Comparison of ENCODE assay signal across 8 cellular contexts in the genomic region with DNA sequence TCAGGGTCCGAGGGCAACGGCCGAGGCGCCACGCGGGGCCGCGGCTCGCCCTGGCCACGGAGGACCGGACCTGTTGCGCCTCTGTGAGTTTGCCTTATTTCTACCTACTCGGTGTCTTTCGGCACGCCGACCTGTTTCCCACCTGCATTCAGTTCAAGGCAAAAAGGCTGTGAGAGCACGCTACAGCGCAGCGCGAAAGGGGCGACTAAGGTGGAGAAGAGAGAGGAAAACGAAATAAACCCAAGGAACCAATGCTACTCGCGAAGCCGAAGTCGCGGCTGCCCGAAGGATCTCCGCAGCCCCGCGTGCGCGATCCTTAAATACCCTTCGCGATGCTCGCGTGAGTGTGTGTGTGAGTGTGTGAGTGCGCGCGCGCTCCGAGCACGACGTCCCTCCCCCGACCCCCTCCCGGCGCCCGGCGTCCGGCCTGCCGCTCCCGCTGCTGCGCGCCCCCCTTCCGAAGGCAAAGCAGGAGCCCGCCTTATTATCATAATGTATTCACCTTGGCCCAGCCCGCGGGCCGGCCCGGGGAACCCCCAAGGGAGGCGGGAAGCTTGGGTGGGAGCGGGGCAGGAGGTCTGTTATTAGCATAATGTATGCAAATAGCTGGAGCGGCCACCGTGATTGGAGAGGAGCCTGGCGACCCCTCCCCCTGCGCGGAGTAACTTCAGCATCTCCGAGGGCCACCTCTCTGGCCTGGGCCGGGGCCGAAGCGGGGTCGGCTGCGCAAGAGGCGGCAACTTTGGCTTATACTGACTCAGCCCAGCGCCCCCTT. TPM values are rescaled to one million over a fixed set of nuclear protein-coding genes. Genes with fewer than 3 reads are reported as not detected.
DNase-seq lines count a peak whose midpoint lies in the region; TF ChIP-seq lines count a peak whose summit lies in the region.

Gene COL25A1, minus strand, starts transcription at position 293 of the 775 bp plus-strand sequence.

- no peaks in the 10 kb centered on the region for H3K27me3 ChIP-seq in vagina

- H3K27ac ChIP-seq in vagina, result no peak within 1 kb of the TSS

- no peak for TF ChIP-seq POLR2A in vagina (IDR thresholded peaks at IDR 0.05)

- peak; percentile 32 for DNase-seq in GM13976 (ENCODE audit: low spot score)
- DNase-seq in NCI-H82 treated with DMSO at 0.1 percent for 48 hours (lab: John Stamatoyannopoulos, UW; ENCODE audit: unreplicated experiment), result peak; percentile 75
- peak; percentile 63 for DNase-seq in activated naive CD4-positive, alpha-beta T cell treated with anti-CD3 and anti-CD28 coated beads for 36 hours
- DNase-seq in head of caudate nucleus, result peak; percentile 13 to 82 (median 62)
- peak; percentile 84 for DNase-seq in osteocyte (ENCODE audit: extremely low spot score, unreplicated experiment)
- DNase-seq in vagina (ENCODE audit: extremely low spot score in 2 of 2), result no peak
- no peak for DNase-seq in NCI-H1694 (lab: John Stamatoyannopoulos, UW)
- DNase-seq in NAMALWA (ENCODE audit: low spot score), result no peak

- no peaks in the 10 kb centered on the region for H3K36me3 Mint-ChIP-seq in activated naive CD4-positive, alpha-beta T cell treated with anti-CD3 and anti-CD28 coated beads for 36 hours (ENCODE audit: low read depth)
- H3K36me3 Mint-ChIP-seq in osteocyte (ENCODE audit: unreplicated experiment), result no peaks in the 10 kb centered on the region

- peaks cover 12% of the 10 kb centered on the region for H3K4me1 Mint-ChIP-seq in activated naive CD4-positive, alpha-beta T cell treated with anti-CD3 and anti-CD28 coated beads for 36 hours (ENCODE audit: low read depth)
- H3K4me1 Mint-ChIP-seq in osteocyte (ENCODE audit: unreplicated experiment), result peaks cover 10% of the 10 kb centered on the region

- in situ Hi-C loops in GM13976 (cut with MboI; ENCODE audit: low sequenced_read_pairs, unreplicated experiment), result no loop called here

- CTCF ChIA-PET in activated naive CD4-positive, alpha-beta T cell treated with anti-CD3 and anti-CD28 coated beads for 36 hours (lab: Charles Lee), result interaction anchor here (0.7 kb wide), 1 partner anchor 1227 kb away, joined by 4 read pairs; no protein-coding TSS in a partner anchor

- H3K9me3 ChIP-seq in vagina, result no peaks in the 10 kb centered on the region

- peak within 1 kb of the TSS; percentile 74 for H3K4me3 Mint-ChIP-seq in activated naive CD4-positive, alpha-beta T cell treated with anti-CD3 and anti-CD28 coated beads for 36 hours
- H3K4me3 Mint-ChIP-seq in osteocyte (ENCODE audit: unreplicated experiment), result peak within 1 kb of the TSS; percentile 78

- peak within 1 kb of the TSS; percentile 51 to 58 for H3K4me3 ChIP-seq in vagina

- H3K4me1 ChIP-seq in vagina, result peaks cover 19% of the 10 kb centered on the region

- no peaks in the 10 kb centered on the region for H3K9me3 Mint-ChIP-seq in activated naive CD4-positive, alpha-beta T cell treated with anti-CD3 and anti-CD28 coated beads for 36 hours
- H3K9me3 Mint-ChIP-seq in osteocyte (ENCODE audit: unreplicated experiment), result no peaks in the 10 kb centered on the region

- TF ChIP-seq CTCF in GM13976 (IDR thresholded peaks at IDR 0.05; ENCODE audit: borderline replicate concordance, control extremely low read depth, extremely low read depth, insufficient read depth, missing control alignments) (no peak), osteocyte (IDR thresholded peaks at IDR 0.05) (no peak), vagina (IDR thresholded peaks at IDR 0.05) (no peak)

- H3K27ac Mint-ChIP-seq in activated naive CD4-positive, alpha-beta T cell treated with anti-CD3 and anti-CD28 coated beads for 36 hours, result no peak within 1 kb of the TSS
- H3K27ac Mint-ChIP-seq in osteocyte (ENCODE audit: unreplicated experiment), result peak within 1 kb of the TSS; percentile 5

- intact Hi-C loops in activated naive CD4-positive, alpha-beta T cell treated with anti-CD3 and anti-CD28 coated beads for 36 hours (cut with micrococcal nuclease), result loop anchor here (2.0 kb wide), 1 partner anchor 104 kb away; no protein-coding TSS in a partner anchor
- intact Hi-C loops in head of caudate nucleus (cut with DNase I), result no loop called here
- intact Hi-C loops in vagina (cut with DNase I), result no loop called here

- H3K27me3 Mint-ChIP-seq in activated naive CD4-positive, alpha-beta T cell treated with anti-CD3 and anti-CD28 coated beads for 36 hours (ENCODE audit: low read depth), result peaks cover 46% of the 10 kb centered on the region
- peaks cover 47% of the 10 kb centered on the region for H3K27me3 Mint-ChIP-seq in osteocyte (ENCODE audit: unreplicated experiment)

- no peaks in the 10 kb centered on the region for H3K36me3 ChIP-seq in vagina

RNA-seq across cellular contexts. Expression of gene COL25A1, which starts in this region (rescaled TPM):
- total RNA-seq in activated naive CD4-positive, alpha-beta T cell treated with anti-CD3 and anti-CD28 coated beads for 36 hours, result not detected
- total RNA-seq in osteocyte, result 1.3 and 1.8 TPM in 2 replicates
- total RNA-seq in vagina, result 0.49 TPM

Comparison
In these comparisons a context has a peak if more than half of its experiments do, and no peak if none do; other contexts are left out.
1. Peak in DNase-seq in activated naive CD4-positive, alpha-beta T cell treated with anti-CD3 and anti-CD28 coated beads for 36 hours; RNA of the gene not detected or under 1 TPM.
2. DNase-seq: peak in GM13976 (single experiment), NCI-H82 treated with DMSO at 0.1 percent for 48 hours (single experiment), head of caudate nucleus (42 of 42) and osteocyte (single experiment); none in vagina (0 of 2), NCI-H1694 (single experiment) and NAMALWA (single experiment).